Comparison of ENCODE assay signal across 26 cellular contexts in the genomic region with DNA sequence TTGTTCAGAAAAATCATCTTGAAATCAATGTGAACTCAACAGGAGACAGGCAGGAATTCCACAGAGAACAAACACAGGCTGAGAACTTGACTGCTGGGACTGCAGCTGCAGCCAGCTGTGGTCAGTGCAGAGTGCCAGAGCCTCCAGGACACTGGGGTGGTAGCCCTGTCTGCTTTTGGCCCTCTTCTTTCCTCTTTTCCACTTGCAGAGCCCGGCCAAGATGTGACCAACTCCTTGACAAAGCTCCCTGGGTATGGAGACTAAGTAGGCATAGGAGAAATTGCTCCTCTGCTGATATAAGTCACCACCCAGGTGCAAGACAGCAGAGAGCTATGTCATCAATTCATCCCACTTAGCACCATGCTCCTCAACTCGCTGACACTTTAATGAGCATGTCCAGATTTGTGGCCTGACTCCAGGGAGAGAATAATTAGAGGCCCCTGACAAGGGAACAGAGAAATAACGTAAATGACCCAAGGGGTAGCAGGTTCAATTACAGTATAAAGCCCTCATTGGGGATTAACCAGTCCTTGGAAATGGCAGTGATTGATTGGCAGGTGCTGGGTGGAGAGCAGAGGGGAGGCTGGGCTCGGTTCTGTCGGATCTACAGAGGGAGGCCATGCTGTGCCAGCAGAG.
"Had no signal": no experiment of that assay in that cellular context is flagged by ENCODE, and none has a peak within 500 bp of the region (broad histone marks: within the 10 kb centered on the region; RNA-seq: fewer than 3 reads in every experiment).

No MANE protein-coding gene starts in this region.

- H3K4me3 ChIP-seq: Peyer's patch, SJCRH30 had no signal

- H3K4me3 Mint-ChIP-seq: activated CD4-positive, alpha-beta memory T cell treated with anti-CD3 and anti-CD28 coated beads, Interleukin-2, amount 10 ng/mL, durations not matched to agents 7 days and 5 days; activated naive CD4-positive, alpha-beta T cell treated with anti-CD3 and anti-CD28 coated beads for 36 hours; activated naive CD8-positive, alpha-beta T cell; activated T-helper 17 cell treated with anti-CD3 and anti-CD28 coated beads, Interleukin-2, amount 50 U/mL, for 72 hours had no signal

- H3K9me3 ChIP-seq: Peyer's patch, SJCRH30, SK-N-SH had no signal

- H3K27ac ChIP-seq: Peyer's patch, RWPE1, SJCRH30, VCaP had no signal

- H3K36me3 ChIP-seq: Peyer's patch, SJCRH30 had no signal

- H3K4me1 ChIP-seq: Peyer's patch, SJCRH30 had no signal

- H3K36me3 Mint-ChIP-seq: activated naive CD8-positive, alpha-beta T cell had no signal

- H3K27me3 ChIP-seq: Peyer's patch had no signal

- H3K9me3 Mint-ChIP-seq: activated CD4-positive, alpha-beta memory T cell treated with anti-CD3 and anti-CD28 coated beads, Interleukin-2, amount 10 ng/mL, durations not matched to agents 7 days and 5 days; activated naive CD4-positive, alpha-beta T cell treated with anti-CD3 and anti-CD28 coated beads for 36 hours; activated T-helper 17 cell treated with anti-CD3 and anti-CD28 coated beads, Interleukin-2, amount 50 U/mL, for 72 hours had no signal

- H3K4me1 Mint-ChIP-seq: activated CD4-positive, alpha-beta memory T cell treated with anti-CD3 and anti-CD28 coated beads, Interleukin-2, amount 10 ng/mL, durations not matched to agents 7 days and 5 days; activated T-helper 17 cell treated with anti-CD3 and anti-CD28 coated beads, Interleukin-2, amount 50 U/mL, for 72 hours had no signal

- DNase-seq: activated CD4-positive, alpha-beta memory T cell treated with anti-CD3 and anti-CD28 coated beads, Interleukin-2, amount 10 ng/mL, durations not matched to agents 7 days and 5 days; activated CD4-positive, alpha-beta T cell treated with anti-CD3 and anti-CD28 coated beads, Interleukin-2, amount 50 U/mL, for 1 hour; activated CD4-positive, CD25-positive, alpha-beta regulatory T cell; activated gamma-delta T cell; activated naive CD4-positive, alpha-beta T cell treated with anti-CD3 and anti-CD28 coated beads for 36 hours; activated T-cell treated with anti-CD3 and anti-CD28 coated beads for 4 hours; activated T-cell treated with anti-CD3 and anti-CD28 coated beads, Interleukin-2, amount 50 U/mL, for 48 hours; amygdala; IMR-90; Kasumi-1; KBM-7; NCI-H1048; NCI-H146; NCI-H2029; NCI-H2107; NCI-H2171 treated with DMSO at 0.1 percent for 48 hours; NCI-H510A treated with DMSO at 0.1 percent for 48 hours; Peyer's patch; Right ventricle myocardium superior; SJCRH30; SK-N-SH; T-helper 1 cell had no signal

- ATAC-seq: activated T-helper 17 cell treated with anti-CD3 and anti-CD28 coated beads, Interleukin-2, amount 50 U/mL, for 72 hours had no signal

- H3K27ac Mint-ChIP-seq: activated CD4-positive, alpha-beta memory T cell treated with anti-CD3 and anti-CD28 coated beads, Interleukin-2, amount 10 ng/mL, durations not matched to agents 7 days and 5 days; activated naive CD4-positive, alpha-beta T cell treated with anti-CD3 and anti-CD28 coated beads for 36 hours; activated naive CD8-positive, alpha-beta T cell; activated T-helper 17 cell treated with anti-CD3 and anti-CD28 coated beads, Interleukin-2, amount 50 U/mL, for 72 hours had no signal
